ENCODE assay signal across 6 cellular contexts in genomic region chr7:141582063-141582462, GRCh38. TPM values are rescaled to one million over a fixed set of nuclear protein-coding genes. Genes with fewer than 3 reads are reported as not detected.
A peak's percentile ranks its signal among the peaks of the same experiment; 100 is the strongest.
DNase-seq lines count a peak whose midpoint lies in the region; ATAC-seq, FAIRE-seq and TF ChIP-seq lines count a peak whose summit lies in the region.
"Not testable (repeated sequence)": the region's sequence is repeated elsewhere in the genome, so short reads cannot be mapped to it uniquely, and the experiment has no call there.

No MANE protein-coding gene starts in this region.

- H3K4me2 ChIP-seq in astrocyte (ENCODE audit: low read length): not testable (repeated sequence)

- not testable (repeated sequence) for ATAC-seq in WTC11

- peaks cover 14% of the 10 kb centered on the region for H3K36me3 Mint-ChIP-seq in WTC11
- H3K36me3 Mint-ChIP-seq in activated naive CD8-positive, alpha-beta T cell: peaks cover 24% of the 10 kb centered on the region
- not testable (repeated sequence) for H3K36me3 Mint-ChIP-seq in astrocyte (ENCODE audit: low read depth, unreplicated experiment); stimulated activated naive CD8-positive, alpha-beta T cell treated with anti-CD3 and anti-CD28 coated beads, Interleukin-15, Interleukin-2, amounts not matched to agents 100 ng/mL and 50 ng/mL, for 24 hours (ENCODE audit: low read depth)

- not testable (repeated sequence) for H4K20me1 ChIP-seq in astrocyte (ENCODE audit: insufficient read depth, low read length)

- peaks cover 19% of the 10 kb centered on the region for H3K4me1 ChIP-seq in astrocyte (ENCODE audit: insufficient read depth, low read length)

- POLR2A ChIA-PET in WTC11 (lab: Charles Lee): not testable (repeated sequence)

- H3K79me2 ChIP-seq in astrocyte (ENCODE audit: insufficient read depth, low read length): not testable (repeated sequence)

- H3K27me3 Mint-ChIP-seq in WTC11 (ENCODE audit: low read depth); activated naive CD8-positive, alpha-beta T cell; astrocyte (ENCODE audit: low read depth, unreplicated experiment); stimulated activated naive CD8-positive, alpha-beta T cell treated with anti-CD3 and anti-CD28 coated beads, Interleukin-15, Interleukin-2, amounts not matched to agents 100 ng/mL and 50 ng/mL, for 24 hours: not testable (repeated sequence)

- H3K9ac ChIP-seq in astrocyte (ENCODE audit: low read length): not testable (repeated sequence)

- not testable (repeated sequence) for H3K9me3 Mint-ChIP-seq in WTC11; activated naive CD8-positive, alpha-beta T cell (ENCODE audit: low read depth); astrocyte (ENCODE audit: unreplicated experiment); stimulated activated naive CD8-positive, alpha-beta T cell treated with anti-CD3 and anti-CD28 coated beads, Interleukin-15, Interleukin-2, amounts not matched to agents 100 ng/mL and 50 ng/mL, for 24 hours

- H3K4me1 Mint-ChIP-seq in WTC11: peaks cover 59% of the 10 kb centered on the region
- peaks cover 38% of the 10 kb centered on the region for H3K4me1 Mint-ChIP-seq in activated naive CD8-positive, alpha-beta T cell (ENCODE audit: low read depth)
- peaks cover 20% of the 10 kb centered on the region for H3K4me1 Mint-ChIP-seq in astrocyte (ENCODE audit: low read depth, unreplicated experiment)
- peaks cover 50% of the 10 kb centered on the region for H3K4me1 Mint-ChIP-seq in stimulated activated naive CD8-positive, alpha-beta T cell treated with anti-CD3 and anti-CD28 coated beads, Interleukin-15, Interleukin-2, amounts not matched to agents 100 ng/mL and 50 ng/mL, for 24 hours (ENCODE audit: low read depth)

- H3K27me3 ChIP-seq in astrocyte (ENCODE audit: insufficient read depth, low read length): not testable (repeated sequence)

- not testable (repeated sequence) for H3K9me3 ChIP-seq in astrocyte (ENCODE audit: insufficient read depth, low read depth, low read length)

- not testable (repeated sequence) for H2AFZ ChIP-seq in astrocyte (ENCODE audit: low read depth, low read length)

- CTCF ChIA-PET in WTC11 (lab: Charles Lee): not testable (repeated sequence)

- not testable (repeated sequence) for TF ChIP-seq CTCF in WTC11 (IDR thresholded peaks at IDR 0.05); astrocyte (IDR thresholded peaks at IDR 0.05; ENCODE audit: insufficient read depth, low read depth, low read length); fibroblast of pulmonary artery (IDR thresholded peaks at IDR 0.05; ENCODE audit: low read length, missing control alignments)

- H3K4me3 ChIP-seq in astrocyte (ENCODE audit: insufficient read depth, low read depth, low read length); fibroblast of pulmonary artery (replicated peaks; ENCODE audit: low read depth, low read length): not testable (repeated sequence)

- not testable (repeated sequence) for H3K27ac ChIP-seq in astrocyte (ENCODE audit: low read depth, low read length)

- DNase-seq in WTC11 (ENCODE audit: low spot score): not testable (repeated sequence)
- peak; percentile 16 for DNase-seq in astrocyte (ENCODE audit: low read depth)
- DNase-seq in astrocyte of the hippocampus (ENCODE audit: low read depth, low spot score): peak; percentile 10
- DNase-seq in fibroblast of pulmonary artery (ENCODE audit: low read depth): peak; percentile 40

- not testable (repeated sequence) for H3K36me3 ChIP-seq in astrocyte (ENCODE audit: insufficient read depth, low read length)

- not testable (repeated sequence) for FAIRE-seq in astrocyte (lab: Jason Lieb, UNC)

- peak overlapping the region; percentile 97 for H3K27ac Mint-ChIP-seq in WTC11
- H3K27ac Mint-ChIP-seq in activated naive CD8-positive, alpha-beta T cell: peak overlapping the region; percentile 55
- H3K27ac Mint-ChIP-seq in astrocyte (ENCODE audit: unreplicated experiment): not testable (repeated sequence)
- peak overlapping the region; percentile 99 for H3K27ac Mint-ChIP-seq in stimulated activated naive CD8-positive, alpha-beta T cell treated with anti-CD3 and anti-CD28 coated beads, Interleukin-15, Interleukin-2, amounts not matched to agents 100 ng/mL and 50 ng/mL, for 24 hours

- H3K4me3 Mint-ChIP-seq in WTC11; activated naive CD8-positive, alpha-beta T cell; astrocyte (ENCODE audit: unreplicated experiment); stimulated activated naive CD8-positive, alpha-beta T cell treated with anti-CD3 and anti-CD28 coated beads, Interleukin-15, Interleukin-2, amounts not matched to agents 100 ng/mL and 50 ng/mL, for 24 hours: not testable (repeated sequence)

RNA-seq across cellular contexts. Expression of gene AGK, which starts 30.9 kb away (rescaled TPM):
- total RNA-seq in WTC11 (2021): 32.2 to 43.0 TPM (median 37.4 TPM) in 3 replicates
- 28.6 and 29.9 TPM in 2 replicates for total RNA-seq in astrocyte
